17 cellular contexts compared by ENCODE assay signal in genomic region chr9:115691686-115692085, GRCh38.
DNase-seq lines count a peak whose midpoint lies in the region; ATAC-seq and TF ChIP-seq lines count a peak whose summit lies in the region.
"Had no signal": no experiment of that assay in that cellular context is flagged by ENCODE, and none has a peak within 500 bp of the region (broad histone marks: within the 10 kb centered on the region; RNA-seq: fewer than 3 reads in every experiment).

No MANE protein-coding gene starts in this region.

- H2AFZ ChIP-seq in GM23248: no peak overlapping the region

- H3K79me2 ChIP-seq in GM23248 (ENCODE audit: insufficient read depth): no peaks in the 10 kb centered on the region

- H3K4me1 ChIP-seq in GM23248 (ENCODE audit: insufficient read depth): peaks cover 46% of the 10 kb centered on the region
- no peaks in the 10 kb centered on the region for H3K4me1 ChIP-seq in skeletal muscle tissue (ENCODE audit: control insufficient read depth in 3 of 3, insufficient read depth in 3 of 3, low read length in 3 of 3)
- H3K4me1 ChIP-seq: Caco-2, heart left ventricle had no signal

- DNase-seq in GM23248 (peak; percentile 94), fibroblast of peridontal ligament (ENCODE audit: extremely low read depth) (peak; percentile 89)
- DNase-seq in stimulated activated CD4-positive, alpha-beta T cell treated with anti-CD3 and anti-CD28 coated beads, Interleukin-4, amount 100 ng/mL, for 4 hours: no peak
- DNase-seq: activated naive CD4-positive, alpha-beta T cell treated with anti-CD3 and anti-CD28 coated beads for 36 hours; Caco-2; heart left ventricle; left colon; NCI-H1694; NCI-H526 treated with DMSO at 0.1 percent for 48 hours; nephron progenitor cell had no signal

- H3K9me3 ChIP-seq in GM23248 (ENCODE audit: low read depth): no peaks in the 10 kb centered on the region
- no peaks in the 10 kb centered on the region for H3K9me3 ChIP-seq in skeletal muscle tissue (ENCODE audit: control insufficient read depth in 3 of 3, low read length in 3 of 3)
- H3K9me3 ChIP-seq: Caco-2, heart left ventricle, suprapubic skin had no signal

- WGBS in GM23248 (ENCODE audit: low coverage in 1 of 2, low lambda C conversion rate in 2 of 2, missing lambda C conversion rate in 2 of 2), 2 experiments: 5 to 14% methylated on average over 3 of the region's 3 CpGs

- H3K36me3 ChIP-seq in GM23248 (ENCODE audit: low read depth): no peaks in the 10 kb centered on the region
- H3K36me3 ChIP-seq in skeletal muscle tissue (ENCODE audit: control insufficient read depth in 3 of 3, insufficient read depth in 3 of 3, low read length in 3 of 3): no peaks in the 10 kb centered on the region
- H3K36me3 ChIP-seq: heart left ventricle, suprapubic skin had no signal

- no peaks in the 10 kb centered on the region for H4K20me1 ChIP-seq in GM23248 (ENCODE audit: insufficient read depth)

- peak overlapping the region; percentile 100 for H3K27ac ChIP-seq in GM23248
- H3K27ac ChIP-seq in skeletal muscle tissue (ENCODE audit: low read depth, low read length): peak overlapping the region; percentile 38
- H3K27ac ChIP-seq: KMS-11, suprapubic skin had no signal

- peak overlapping the region; percentile 89 for H3K4me2 ChIP-seq in GM23248 (ENCODE audit: unreplicated experiment)
- H3K4me2 ChIP-seq: KMS-11 had no signal

- no peaks in the 10 kb centered on the region for H3K9me2 ChIP-seq in GM23248 (ENCODE audit: insufficient read depth)

- H3K27me3 ChIP-seq in GM23248 (replicated peaks; ENCODE audit: insufficient read depth) (no peaks in the 10 kb centered on the region), skeletal muscle tissue (ENCODE audit: control insufficient read depth in 3 of 3, insufficient read depth in 3 of 3, low read length in 3 of 3) (no peaks in the 10 kb centered on the region)
- H3K27me3 ChIP-seq: heart left ventricle, suprapubic skin had no signal

- H3K4me3 ChIP-seq in GM23248: peak overlapping the region; percentile 51
- H3K4me3 ChIP-seq in skeletal muscle tissue (ENCODE audit: low read length in 3 of 3): no peak overlapping the region
- H3K4me3 ChIP-seq: heart left ventricle, skin epidermis, suprapubic skin had no signal

- in situ Hi-C loops in GM23248 (cut with MboI): loop anchor here (10.0 kb wide), 1 partner anchor 463 kb away; the partner anchor contains the start of gene PAPPA

- peaks cover 61% of the 10 kb centered on the region for H3F3A ChIP-seq in GM23248 (ENCODE audit: insufficient read depth)

- peak overlapping the region; percentile 88 for H3K9ac ChIP-seq in GM23248
- H3K9ac ChIP-seq in skeletal muscle tissue (ENCODE audit: low read depth in 1 of 3, low read length in 3 of 3): no peak overlapping the region
- H3K9ac ChIP-seq: KMS-11 had no signal

- ATAC-seq in SK-N-SH treated with all-trans-retinoic acid at 6 μM for 48 hours (peak; percentile 64), GM21619 (IDR thresholded peaks at IDR 0.05; ENCODE audit: unreplicated experiment) (no peak), GM19395 (IDR thresholded peaks at IDR 0.05; ENCODE audit: unreplicated experiment) (no peak)
- ATAC-seq: left colon had no signal

TF ChIP-seq in SK-N-SH treated with all-trans-retinoic acid at 6 μM for 48 hours, 23 proteins besides CTCF, POLR2A, EP300 and RAD21:
- no peak for TF ChIP-seq ISL1 (CRISPR knock-in tag; IDR thresholded peaks at IDR 0.05)
- no peak for TF ChIP-seq ZNF70 (CRISPR knock-in tag; IDR thresholded peaks at IDR 0.05)
- TF ChIP-seq CSDC2 (CRISPR knock-in tag; IDR thresholded peaks at IDR 0.05): no peak
- no peak for TF ChIP-seq ZNF565 (CRISPR knock-in tag; conservative IDR thresholded peaks at IDR 0.05; ENCODE audit: low read depth)
- TF ChIP-seq TOX (CRISPR knock-in tag; IDR thresholded peaks at IDR 0.05; ENCODE audit: borderline replicate concordance): no peak
- no peak for TF ChIP-seq CREB5 (CRISPR knock-in tag; IDR thresholded peaks at IDR 0.05; ENCODE audit: low read depth)
- no peak for TF ChIP-seq ARNTL (CRISPR knock-in tag; IDR thresholded peaks at IDR 0.05; ENCODE audit: borderline replicate concordance, low read depth)
- TF ChIP-seq ESRRG (CRISPR knock-in tag; IDR thresholded peaks at IDR 0.05): no peak
- no peak; the same call in 1 of the 2 replicates for TF ChIP-seq ZC3H10 (CRISPR knock-in tag; IDR thresholded peaks at IDR 0.05)
- TF ChIP-seq, protein P1, sequence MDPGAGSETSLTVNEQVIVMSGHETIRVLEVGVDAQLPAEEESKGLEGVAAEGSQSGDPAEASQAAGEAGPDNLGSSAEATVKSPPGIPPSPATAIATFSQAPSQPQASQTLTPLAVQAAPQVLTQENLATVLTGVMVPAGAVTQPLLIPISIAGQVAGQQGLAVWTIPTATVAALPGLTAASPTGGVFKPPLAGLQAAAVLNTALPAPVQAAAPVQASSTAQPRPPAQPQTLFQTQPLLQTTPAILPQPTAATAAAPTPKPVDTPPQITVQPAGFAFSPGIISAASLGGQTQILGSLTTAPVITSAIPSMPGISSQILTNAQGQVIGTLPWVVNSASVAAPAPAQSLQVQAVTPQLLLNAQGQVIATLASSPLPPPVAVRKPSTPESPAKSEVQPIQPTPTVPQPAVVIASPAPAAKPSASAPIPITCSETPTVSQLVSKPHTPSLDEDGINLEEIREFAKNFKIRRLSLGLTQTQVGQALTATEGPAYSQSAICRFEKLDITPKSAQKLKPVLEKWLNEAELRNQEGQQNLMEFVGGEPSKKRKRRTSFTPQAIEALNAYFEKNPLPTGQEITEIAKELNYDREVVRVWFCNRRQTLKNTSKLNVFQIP (CRISPR knock-in tag; IDR thresholded peaks at IDR 0.05; ENCODE audit: borderline replicate concordance, low read depth): no peak

Comparison
In these comparisons a context has a peak if more than half of its experiments do, and no peak if none do; other contexts are left out.
1. DNase-seq: peak in GM23248 (single experiment) and fibroblast of peridontal ligament (single experiment); none in stimulated activated CD4-positive, alpha-beta T cell treated with anti-CD3 and anti-CD28 coated beads, Interleukin-4, amount 100 ng/mL, for 4 hours (0 of 2).